In the genomic region with DNA sequence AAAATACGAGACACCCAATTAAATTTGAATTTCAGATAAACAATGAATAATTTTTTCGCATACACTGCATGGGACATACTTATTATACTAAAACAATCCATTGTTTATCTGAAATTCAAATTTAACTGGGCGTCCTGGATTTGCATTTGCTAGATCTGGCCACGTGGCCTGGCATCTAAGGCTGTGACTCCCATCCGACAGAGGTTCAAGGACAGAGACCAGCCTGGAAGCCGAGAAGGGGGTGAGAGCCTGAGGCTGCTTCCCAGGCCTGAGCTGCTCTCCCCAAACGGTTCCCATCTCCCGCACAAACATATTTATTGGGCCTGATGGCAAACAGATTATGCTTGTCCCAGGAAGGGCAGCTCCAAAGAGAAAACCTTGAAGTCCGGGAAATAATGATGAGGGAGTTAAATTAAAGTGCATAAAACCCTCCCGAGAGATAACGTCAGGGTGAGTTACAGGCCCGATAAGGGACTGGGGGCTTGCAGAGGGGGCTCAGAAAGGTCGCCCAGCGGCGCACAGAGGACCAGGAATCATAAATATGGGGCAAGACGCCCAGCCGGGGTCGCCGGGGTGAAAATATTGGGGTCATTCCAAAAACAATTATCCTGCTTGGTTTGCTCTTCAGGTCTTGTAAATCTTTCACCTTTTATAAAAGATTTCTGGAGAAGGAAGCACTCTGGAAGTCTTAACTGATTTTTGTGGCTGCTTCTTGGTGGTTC, we compare ENCODE assay signal across 17 cellular contexts.
A peak's percentile ranks its signal among the peaks of the same experiment; 100 is the strongest.
DNase-seq lines count a peak whose midpoint lies in the region; ATAC-seq, FAIRE-seq and TF ChIP-seq lines count a peak whose summit lies in the region.
"Had no signal": no experiment of that assay in that cellular context is flagged by ENCODE, and none has a peak within 500 bp of the region (broad histone marks: within the 10 kb centered on the region; RNA-seq: fewer than 3 reads in every experiment).

No MANE protein-coding gene starts in this region.

- 79% methylated on average over 19 of the region's 19 CpGs for WGBS in mammary epithelial cell (ENCODE audit: low coverage, missing lambda C conversion rate)

- H3K27ac Mint-ChIP-seq in MCF 10A (ENCODE audit: low read depth, unreplicated experiment) (no peak overlapping the region), mesothelial cell of epicardium (peak overlapping the region; percentile 87)

- dilution Hi-C loops in mammary epithelial cell (cut with HindIII; ENCODE audit: low sequenced_read_pairs) = no loop called here

- H3K9me3 Mint-ChIP-seq in MCF 10A (ENCODE audit: unreplicated experiment) = no peaks in the 10 kb centered on the region
- no peaks in the 10 kb centered on the region for H3K9me3 Mint-ChIP-seq in mesothelial cell of epicardium

- H3K4me2 ChIP-seq in mammary epithelial cell (ENCODE audit: insufficient read depth, low read depth, low read length) = no peak overlapping the region
- H3K4me2 ChIP-seq: BLaER1 treated with 17β-estradiol and CSF1 and Interleukin-3, amounts not matched to agents 10 nM and 100 nM had no signal

- no peak overlapping the region for H3K27ac ChIP-seq in mammary epithelial cell (ENCODE audit: insufficient read depth, low read depth, low read length)
- peak overlapping the region; percentile 13; the same call in 1 of the 2 replicates for H3K27ac ChIP-seq in SK-N-MC
- peak overlapping the region; percentile 70 to 75 for H3K27ac ChIP-seq in uterus
- H3K27ac ChIP-seq: BLaER1 treated with 17β-estradiol and CSF1 and Interleukin-3, amounts not matched to agents 10 nM and 100 nM; HL-60; RWPE1 had no signal

- H3K36me3 ChIP-seq in mammary epithelial cell (ENCODE audit: insufficient read depth, low read length) = no peaks in the 10 kb centered on the region
- no peaks in the 10 kb centered on the region for H3K36me3 ChIP-seq in SK-N-MC (ENCODE audit: insufficient read depth, low read length)
- H3K36me3 ChIP-seq in uterus = no peaks in the 10 kb centered on the region
- H3K36me3 ChIP-seq: BLaER1 treated with 17β-estradiol and CSF1 and Interleukin-3, amounts not matched to agents 10 nM and 100 nM had no signal

- H3K9me3 ChIP-seq in mammary epithelial cell (replicated peaks; ENCODE audit: insufficient read depth, low read length) = no peaks in the 10 kb centered on the region
- H3K9me3 ChIP-seq in SK-N-MC (ENCODE audit: low read depth, low read length) = no peaks in the 10 kb centered on the region
- no peaks in the 10 kb centered on the region for H3K9me3 ChIP-seq in uterus
- H3K9me3 ChIP-seq: BLaER1 treated with 17β-estradiol and CSF1 and Interleukin-3, amounts not matched to agents 10 nM and 100 nM had no signal

- ATAC-seq in GM19397 (IDR thresholded peaks at IDR 0.05; ENCODE audit: unreplicated experiment) = no peak

- intact Hi-C loops in mammary epithelial cell (cut with micrococcal nuclease) (no loop called here), MCF 10A (cut with micrococcal nuclease) (loop anchor here (5.0 to 10.0 kb wide), 2 partner anchors 119 to 207 kb away; no protein-coding TSS in a partner anchor), uterus (cut with DNase I; ENCODE audit: low total_unique reads) (no loop called here)

- no peaks in the 10 kb centered on the region for H3K27me3 Mint-ChIP-seq in MCF 10A (ENCODE audit: insufficient read depth, unreplicated experiment)
- no peaks in the 10 kb centered on the region for H3K27me3 Mint-ChIP-seq in mesothelial cell of epicardium (ENCODE audit: low read depth)

- in situ Hi-C loops in mammary epithelial cell (cut with MboI; ENCODE audit: low sequenced_read_pairs in 2 of 2) = no loop called here

- POLR2A ChIA-PET in MCF 10A (lab: Yijun Ruan, JAX) = no interaction called here

- FAIRE-seq in RCC 7860 (lab: Jason Lieb, UNC) = no peak

- no peak overlapping the region for H3K4me3 Mint-ChIP-seq in MCF 10A (ENCODE audit: unreplicated experiment)
- peak overlapping the region; percentile 17 for H3K4me3 Mint-ChIP-seq in mesothelial cell of epicardium

- CTCF ChIA-PET in mammary epithelial cell (lab: Charles Lee; ENCODE audit: low non-redundant PET) = no interaction called here
- CTCF ChIA-PET in MCF 10A (lab: Yijun Ruan, JAX) = no interaction called here

- no peak overlapping the region for H3K4me3 ChIP-seq in mammary epithelial cell (replicated peaks in 1 of 3; ENCODE audit: insufficient read depth in 1 of 3, low read depth in 2 of 3, low read length in 3 of 3)
- no peak overlapping the region for H3K4me3 ChIP-seq in SK-N-MC
- H3K4me3 ChIP-seq in uterus = no peak overlapping the region
- H3K4me3 ChIP-seq: BLaER1 treated with 17β-estradiol and CSF1 and Interleukin-3, amounts not matched to agents 10 nM and 100 nM had no signal

- no peak overlapping the region for H3K9ac ChIP-seq in mammary epithelial cell (ENCODE audit: insufficient read depth, low read length)
- no peak overlapping the region for H3K9ac ChIP-seq in SK-N-MC (ENCODE audit: insufficient read length)
- H3K9ac ChIP-seq: BLaER1 treated with 17β-estradiol and CSF1 and Interleukin-3, amounts not matched to agents 10 nM and 100 nM had no signal

- H3K27me3 ChIP-seq in mammary epithelial cell (ENCODE audit: insufficient read depth, low read length) (no peaks in the 10 kb centered on the region), uterus (no peaks in the 10 kb centered on the region)
- H3K27me3 ChIP-seq: BLaER1 treated with 17β-estradiol and CSF1 and Interleukin-3, amounts not matched to agents 10 nM and 100 nM had no signal

- TF ChIP-seq CTCF in mammary epithelial cell (conservative IDR thresholded peaks at IDR 0.05 in 1 of 2, IDR thresholded peaks at IDR 0.05 in 1 of 2; ENCODE audit: extremely low read depth in 1 of 2, insufficient read depth in 1 of 2, low read depth in 1 of 2, low read length in 2 of 2) (no peak), MCF 10A (IDR thresholded peaks at IDR 0.05; ENCODE audit: unreplicated experiment) (no peak), mesothelial cell of epicardium (IDR thresholded peaks at IDR 0.05; ENCODE audit: unreplicated experiment) (no peak), uterus (IDR thresholded peaks at IDR 0.05) (no peak)

- TF ChIP-seq POLR2A in uterus (IDR thresholded peaks at IDR 0.05) = no peak

- peak overlapping the region; percentile 63 for H2AFZ ChIP-seq in mammary epithelial cell (ENCODE audit: low read depth, low read length)

- H4K20me1 ChIP-seq in mammary epithelial cell (ENCODE audit: insufficient read depth, low read length) = no peaks in the 10 kb centered on the region
- H4K20me1 ChIP-seq: BLaER1 treated with 17β-estradiol and CSF1 and Interleukin-3, amounts not matched to agents 10 nM and 100 nM had no signal

- BruUV-seq in mammary epithelial cell (replicated peaks; lab: Mats Ljungman, UMichigan) = no TSS peak
- BruUV-seq in MCF 10A (replicated peaks; lab: Mats Ljungman, UMichigan) = no TSS peak

- H3K4me1 ChIP-seq in mammary epithelial cell (ENCODE audit: insufficient read depth, low read length) (no peaks in the 10 kb centered on the region), uterus (no peaks in the 10 kb centered on the region)

- no peaks in the 10 kb centered on the region for H3K79me2 ChIP-seq in mammary epithelial cell (ENCODE audit: insufficient read depth, low read length)

- H3K36me3 Mint-ChIP-seq in MCF 10A (ENCODE audit: insufficient read depth, unreplicated experiment) (no peaks in the 10 kb centered on the region), mesothelial cell of epicardium (no peaks in the 10 kb centered on the region)

- H3K4me1 Mint-ChIP-seq in MCF 10A (ENCODE audit: insufficient read depth, unreplicated experiment) (no peaks in the 10 kb centered on the region), mesothelial cell of epicardium (peaks cover 29% of the 10 kb centered on the region)

- DNase-seq in mammary epithelial cell (no peak), MCF 10A (ENCODE audit: unreplicated experiment) (no peak), SK-N-MC (ENCODE audit: low read depth, low spot score) (no peak), mesothelial cell of epicardium (ENCODE audit: low spot score in 2 of 2, unreplicated experiment in 2 of 2) (no peak), uterus (peak; percentile 62 to 67), RCC 7860 (ENCODE audit: low spot score) (no peak), OCI-M1 (lab: John Stamatoyannopoulos, UW) (no peak)
- DNase-seq: 8988T, KG1, NCI-H1417, NCI-H1930, NCI-H2171 treated with DMSO at 0.1 percent for 48 hours, NCI-H774 had no signal

Comparison
In these comparisons a context has a peak if more than half of its experiments do, and no peak if none do; other contexts are left out.
1. DNase-seq: peak in uterus (2 of 2); none in mammary epithelial cell (single experiment), MCF 10A (single experiment), SK-N-MC (single experiment), mesothelial cell of epicardium (0 of 2), RCC 7860 (single experiment) and OCI-M1 (single experiment).